1 cellular context compared by ENCODE assay signal in the genomic region with DNA sequence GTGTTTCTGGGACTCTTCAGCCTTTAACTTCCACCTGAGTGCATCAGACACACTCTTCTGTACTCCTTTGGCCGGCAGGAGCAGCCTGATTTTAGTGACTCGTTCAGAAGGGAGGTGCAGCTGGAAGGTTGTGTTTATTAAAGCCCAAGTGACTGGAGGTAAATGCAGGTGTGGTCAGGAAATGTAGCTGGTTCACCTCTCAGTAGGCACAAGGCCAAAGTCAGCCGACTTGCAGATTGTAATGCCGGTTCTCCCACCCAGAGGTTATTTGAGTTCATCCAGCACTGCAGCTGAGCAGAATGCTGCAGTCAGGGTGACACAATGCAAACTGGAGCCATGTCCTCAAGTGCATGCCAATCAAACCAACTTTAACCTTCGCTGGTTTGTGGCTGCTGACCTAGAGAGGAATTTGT.
TF ChIP-seq lines count a peak whose summit lies in the region.

No MANE protein-coding gene starts in this region.

TF ChIP-seq in GM23338, 12 proteins besides CTCF, POLR2A, EP300 and RAD21 (continued from another document):
- TF ChIP-seq, protein P1, sequence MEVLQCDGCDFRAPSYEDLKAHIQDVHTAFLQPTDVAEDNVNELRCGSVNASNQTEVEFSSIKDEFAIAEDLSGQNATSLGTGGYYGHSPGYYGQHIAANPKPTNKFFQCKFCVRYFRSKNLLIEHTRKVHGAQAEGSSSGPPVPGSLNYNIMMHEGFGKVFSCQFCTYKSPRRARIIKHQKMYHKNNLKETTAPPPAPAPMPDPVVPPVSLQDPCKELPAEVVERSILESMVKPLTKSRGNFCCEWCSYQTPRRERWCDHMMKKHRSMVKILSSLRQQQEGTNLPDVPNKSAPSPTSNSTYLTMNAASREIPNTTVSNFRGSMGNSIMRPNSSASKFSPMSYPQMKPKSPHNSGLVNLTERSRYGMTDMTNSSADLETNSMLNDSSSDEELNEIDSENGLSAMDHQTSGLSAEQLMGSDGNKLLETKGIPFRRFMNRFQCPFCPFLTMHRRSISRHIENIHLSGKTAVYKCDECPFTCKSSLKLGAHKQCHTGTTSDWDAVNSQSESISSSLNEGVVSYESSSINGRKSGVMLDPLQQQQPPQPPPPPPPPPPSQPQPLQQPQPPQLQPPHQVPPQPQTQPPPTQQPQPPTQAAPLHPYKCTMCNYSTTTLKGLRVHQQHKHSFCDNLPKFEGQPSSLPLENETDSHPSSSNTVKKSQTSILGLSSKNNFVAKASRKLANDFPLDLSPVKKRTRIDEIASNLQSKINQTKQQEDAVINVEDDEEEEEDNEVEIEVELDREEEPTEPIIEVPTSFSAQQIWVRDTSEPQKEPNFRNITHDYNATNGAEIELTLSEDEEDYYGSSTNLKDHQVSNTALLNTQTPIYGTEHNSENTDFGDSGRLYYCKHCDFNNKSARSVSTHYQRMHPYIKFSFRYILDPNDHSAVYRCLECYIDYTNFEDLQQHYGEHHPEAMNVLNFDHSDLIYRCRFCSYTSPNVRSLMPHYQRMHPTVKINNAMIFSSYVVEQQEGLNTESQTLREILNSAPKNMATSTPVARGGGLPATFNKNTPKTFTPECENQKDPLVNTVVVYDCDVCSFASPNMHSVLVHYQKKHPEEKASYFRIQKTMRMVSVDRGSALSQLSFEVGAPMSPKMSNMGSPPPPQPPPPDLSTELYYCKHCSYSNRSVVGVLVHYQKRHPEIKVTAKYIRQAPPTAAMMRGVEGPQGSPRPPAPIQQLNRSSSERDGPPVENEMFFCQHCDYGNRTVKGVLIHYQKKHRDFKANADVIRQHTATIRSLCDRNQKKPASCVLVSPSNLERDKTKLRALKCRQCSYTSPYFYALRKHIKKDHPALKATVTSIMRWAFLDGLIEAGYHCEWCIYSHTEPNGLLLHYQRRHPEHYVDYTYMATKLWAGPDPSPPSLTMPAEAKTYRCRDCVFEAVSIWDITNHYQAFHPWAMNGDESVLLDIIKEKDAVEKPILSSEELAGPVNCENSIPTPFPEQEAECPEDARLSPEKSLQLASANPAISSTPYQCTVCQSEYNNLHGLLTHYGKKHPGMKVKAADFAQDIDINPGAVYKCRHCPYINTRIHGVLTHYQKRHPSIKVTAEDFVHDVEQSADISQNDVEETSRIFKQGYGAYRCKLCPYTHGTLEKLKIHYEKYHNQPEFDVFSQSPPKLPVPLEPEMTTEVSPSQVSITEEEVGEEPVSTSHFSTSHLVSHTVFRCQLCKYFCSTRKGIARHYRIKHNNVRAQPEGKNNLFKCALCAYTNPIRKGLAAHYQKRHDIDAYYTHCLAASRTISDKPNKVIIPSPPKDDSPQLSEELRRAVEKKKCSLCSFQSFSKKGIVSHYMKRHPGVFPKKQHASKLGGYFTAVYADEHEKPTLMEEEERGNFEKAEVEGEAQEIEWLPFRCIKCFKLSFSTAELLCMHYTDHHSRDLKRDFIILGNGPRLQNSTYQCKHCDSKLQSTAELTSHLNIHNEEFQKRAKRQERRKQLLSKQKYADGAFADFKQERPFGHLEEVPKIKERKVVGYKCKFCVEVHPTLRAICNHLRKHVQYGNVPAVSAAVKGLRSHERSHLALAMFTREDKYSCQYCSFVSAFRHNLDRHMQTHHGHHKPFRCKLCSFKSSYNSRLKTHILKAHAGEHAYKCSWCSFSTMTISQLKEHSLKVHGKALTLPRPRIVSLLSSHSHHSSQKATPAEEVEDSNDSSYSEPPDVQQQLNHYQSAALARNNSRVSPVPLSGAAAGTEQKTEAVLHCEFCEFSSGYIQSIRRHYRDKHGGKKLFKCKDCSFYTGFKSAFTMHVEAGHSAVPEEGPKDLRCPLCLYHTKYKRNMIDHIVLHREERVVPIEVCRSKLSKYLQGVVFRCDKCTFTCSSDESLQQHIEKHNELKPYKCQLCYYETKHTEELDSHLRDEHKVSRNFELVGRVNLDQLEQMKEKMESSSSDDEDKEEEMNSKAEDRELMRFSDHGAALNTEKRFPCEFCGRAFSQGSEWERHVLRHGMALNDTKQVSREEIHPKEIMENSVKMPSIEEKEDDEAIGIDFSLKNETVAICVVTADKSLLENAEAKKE (CRISPR knock-in tag; IDR thresholded peaks at IDR 0.05): no peak
- TF ChIP-seq JUNB (IDR thresholded peaks at IDR 0.05; ENCODE audit: unreplicated experiment): no peak
- TF ChIP-seq STAT1 (IDR thresholded peaks at IDR 0.05; ENCODE audit: unreplicated experiment): no peak
- TF ChIP-seq EZH2phosphoT487 (IDR thresholded peaks at IDR 0.05; ENCODE audit: unreplicated experiment): no peak
- no peak for TF ChIP-seq POLR2AphosphoS5 (IDR thresholded peaks at IDR 0.05; ENCODE audit: low read depth)
- TF ChIP-seq, protein P2, sequence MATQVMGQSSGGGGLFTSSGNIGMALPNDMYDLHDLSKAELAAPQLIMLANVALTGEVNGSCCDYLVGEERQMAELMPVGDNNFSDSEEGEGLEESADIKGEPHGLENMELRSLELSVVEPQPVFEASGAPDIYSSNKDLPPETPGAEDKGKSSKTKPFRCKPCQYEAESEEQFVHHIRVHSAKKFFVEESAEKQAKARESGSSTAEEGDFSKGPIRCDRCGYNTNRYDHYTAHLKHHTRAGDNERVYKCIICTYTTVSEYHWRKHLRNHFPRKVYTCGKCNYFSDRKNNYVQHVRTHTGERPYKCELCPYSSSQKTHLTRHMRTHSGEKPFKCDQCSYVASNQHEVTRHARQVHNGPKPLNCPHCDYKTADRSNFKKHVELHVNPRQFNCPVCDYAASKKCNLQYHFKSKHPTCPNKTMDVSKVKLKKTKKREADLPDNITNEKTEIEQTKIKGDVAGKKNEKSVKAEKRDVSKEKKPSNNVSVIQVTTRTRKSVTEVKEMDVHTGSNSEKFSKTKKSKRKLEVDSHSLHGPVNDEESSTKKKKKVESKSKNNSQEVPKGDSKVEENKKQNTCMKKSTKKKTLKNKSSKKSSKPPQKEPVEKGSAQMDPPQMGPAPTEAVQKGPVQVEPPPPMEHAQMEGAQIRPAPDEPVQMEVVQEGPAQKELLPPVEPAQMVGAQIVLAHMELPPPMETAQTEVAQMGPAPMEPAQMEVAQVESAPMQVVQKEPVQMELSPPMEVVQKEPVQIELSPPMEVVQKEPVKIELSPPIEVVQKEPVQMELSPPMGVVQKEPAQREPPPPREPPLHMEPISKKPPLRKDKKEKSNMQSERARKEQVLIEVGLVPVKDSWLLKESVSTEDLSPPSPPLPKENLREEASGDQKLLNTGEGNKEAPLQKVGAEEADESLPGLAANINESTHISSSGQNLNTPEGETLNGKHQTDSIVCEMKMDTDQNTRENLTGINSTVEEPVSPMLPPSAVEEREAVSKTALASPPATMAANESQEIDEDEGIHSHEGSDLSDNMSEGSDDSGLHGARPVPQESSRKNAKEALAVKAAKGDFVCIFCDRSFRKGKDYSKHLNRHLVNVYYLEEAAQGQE (IDR thresholded peaks at IDR 0.05; ENCODE audit: unreplicated experiment): no peak
- no peak for TF ChIP-seq ZNF114 (CRISPR knock-in tag; IDR thresholded peaks at IDR 0.05)
- no peak for TF ChIP-seq CREB1 (CRISPR knock-in tag; IDR thresholded peaks at IDR 0.05; ENCODE audit: low read depth)
- no peak for TF ChIP-seq ZNF331 (CRISPR knock-in tag; IDR thresholded peaks at IDR 0.05; ENCODE audit: low read depth)
- no peak for TF ChIP-seq EZH2 (IDR thresholded peaks at IDR 0.05; ENCODE audit: low read depth, unreplicated experiment)
- TF ChIP-seq NANOG (IDR thresholded peaks at IDR 0.05; ENCODE audit: borderline replicate concordance): no peak
